10 cellular contexts compared by ENCODE assay signal in genomic region chr4:8157496-8157895, GRCh38. TPM values are rescaled to one million over a fixed set of nuclear protein-coding genes. Genes with fewer than 3 reads are reported as not detected.
DNase-seq lines count a peak whose midpoint lies in the region; ATAC-seq and TF ChIP-seq lines count a peak whose summit lies in the region.
"Had no signal": no experiment of that assay in that cellular context is flagged by ENCODE, and none has a peak within 500 bp of the region (broad histone marks: within the 10 kb centered on the region; RNA-seq: fewer than 3 reads in every experiment).

No MANE protein-coding gene starts in this region.

- H3K9me3 Mint-ChIP-seq in activated B cell treated with CpG ODN at 0.5 μM for 24 hours (no peaks in the 10 kb centered on the region), HFFc6 (no peaks in the 10 kb centered on the region)
- no peaks in the 10 kb centered on the region for H3K9me3 Mint-ChIP-seq in stimulated activated effector memory CD8-positive, alpha-beta T cell treated with anti-CD3 and anti-CD28 coated beads, Interleukin-12 subunit alpha, Interleukin-12 subunit beta, amount 100 ng/mL, for 72 hours

- H3K36me3 ChIP-seq in right atrium auricular region, result no peaks in the 10 kb centered on the region

- no peaks in the 10 kb centered on the region for H3K9me3 ChIP-seq in right atrium auricular region

- H3K36me3 Mint-ChIP-seq in activated B cell treated with CpG ODN at 0.5 μM for 24 hours (ENCODE audit: low read depth) (peaks cover 3% of the 10 kb centered on the region), HFFc6 (ENCODE audit: low read depth) (no peaks in the 10 kb centered on the region)
- no peaks in the 10 kb centered on the region for H3K36me3 Mint-ChIP-seq in stimulated activated effector memory CD8-positive, alpha-beta T cell treated with anti-CD3 and anti-CD28 coated beads, Interleukin-12 subunit alpha, Interleukin-12 subunit beta, amount 100 ng/mL, for 72 hours

- H3K4me3 ChIP-seq in right atrium auricular region, result peak overlapping the region; percentile 52 to 83

- TF ChIP-seq CTCF in activated B cell treated with CpG ODN at 0.5 μM for 24 hours (IDR thresholded peaks at IDR 0.05) (no peak), right atrium auricular region (IDR thresholded peaks at IDR 0.05) (no peak), HFFc6 (IDR thresholded peaks at IDR 0.05) (no peak)

- H3K27me3 ChIP-seq in right atrium auricular region, result no peaks in the 10 kb centered on the region

- H3K4me1 Mint-ChIP-seq in activated B cell treated with CpG ODN at 0.5 μM for 24 hours, result peaks cover 38% of the 10 kb centered on the region
- H3K4me1 Mint-ChIP-seq in stimulated activated effector memory CD8-positive, alpha-beta T cell treated with anti-CD3 and anti-CD28 coated beads, Interleukin-12 subunit alpha, Interleukin-12 subunit beta, amount 100 ng/mL, for 72 hours, result peaks cover 27% of the 10 kb centered on the region
- H3K4me1 Mint-ChIP-seq in HFFc6 (ENCODE audit: low read depth), result peaks cover 10% of the 10 kb centered on the region

- POLR2A ChIA-PET in activated B cell treated with CpG ODN at 0.5 μM for 24 hours (lab: Charles Lee), result interaction anchor here (2.3 kb wide), 1 partner anchor 42 kb away, joined by 21 read pairs; the partner anchor contains the start of gene SH3TC1

- ATAC-seq in activated B cell treated with CpG ODN at 0.5 μM for 24 hours (ENCODE audit: low read depth) (no peak), GM19455 (IDR thresholded peaks at IDR 0.05; ENCODE audit: unreplicated experiment) (no peak)
- no peak for ATAC-seq in stimulated activated effector memory CD8-positive, alpha-beta T cell treated with anti-CD3 and anti-CD28 coated beads, Interleukin-12 subunit alpha, Interleukin-12 subunit beta, amount 100 ng/mL, for 72 hours
- ATAC-seq: foreskin keratinocyte had no signal

- intact Hi-C loops in activated B cell treated with CpG ODN at 0.5 μM for 24 hours (cut with micrococcal nuclease), result no loop called here

- peaks cover 8% of the 10 kb centered on the region for H3K27me3 Mint-ChIP-seq in activated B cell treated with CpG ODN at 0.5 μM for 24 hours
- H3K27me3 Mint-ChIP-seq in HFFc6 (ENCODE audit: insufficient read depth), result peaks cover 18% of the 10 kb centered on the region

- H3K4me3 Mint-ChIP-seq in activated B cell treated with CpG ODN at 0.5 μM for 24 hours (peak overlapping the region; percentile 62), HFFc6 (no peak overlapping the region)
- H3K4me3 Mint-ChIP-seq in stimulated activated effector memory CD8-positive, alpha-beta T cell treated with anti-CD3 and anti-CD28 coated beads, Interleukin-12 subunit alpha, Interleukin-12 subunit beta, amount 100 ng/mL, for 72 hours, result peak overlapping the region; percentile 99

- CTCF ChIA-PET in activated B cell treated with CpG ODN at 0.5 μM for 24 hours (lab: Charles Lee), result no interaction called here

- H3K4me1 ChIP-seq in right atrium auricular region, result peaks cover 0 to 38% of the 10 kb centered on the region in 2 donors
- H3K4me1 ChIP-seq: foreskin keratinocyte had no signal

- H3K27ac Mint-ChIP-seq in activated B cell treated with CpG ODN at 0.5 μM for 24 hours (no peak overlapping the region), HFFc6 (no peak overlapping the region)
- no peak overlapping the region for H3K27ac Mint-ChIP-seq in stimulated activated effector memory CD8-positive, alpha-beta T cell treated with anti-CD3 and anti-CD28 coated beads, Interleukin-12 subunit alpha, Interleukin-12 subunit beta, amount 100 ng/mL, for 72 hours

- DNase-seq in NCI-H82 (lab: John Stamatoyannopoulos, UW) (peak; percentile 14), NCI-H82 treated with DMSO at 0.1 percent for 48 hours (lab: John Stamatoyannopoulos, UW; ENCODE audit: unreplicated experiment) (no peak), activated B cell treated with CpG ODN at 0.5 μM for 24 hours (no peak), right atrium auricular region (ENCODE audit: low spot score) (no peak), midbrain (lab: John Stamatoyannopoulos, UW) (no peak), HFFc6 (no peak)
- no peak for DNase-seq in stimulated activated effector memory CD8-positive, alpha-beta T cell treated with anti-CD3 and anti-CD28 coated beads, Interleukin-12 subunit alpha, Interleukin-12 subunit beta, amount 100 ng/mL, for 72 hours (ENCODE audit: low spot score in 2 of 2)
- DNase-seq: foreskin keratinocyte, NCI-H524 treated with DMSO at 0.1 percent for 48 hours had no signal

- H3K27ac ChIP-seq in right atrium auricular region, result peak overlapping the region in 1 of 2 donors; percentile 73
- H3K27ac ChIP-seq: foreskin keratinocyte had no signal

RNA-seq across cellular contexts. Expression of gene ABLIM2, which starts 1.1 kb away (rescaled TPM):
- total RNA-seq in activated B cell treated with CpG ODN at 0.5 μM for 24 hours (5.2 and 7.0 TPM in 2 replicates), right atrium auricular region (10 to 100 TPM in 1 of 2 donors, 1 to 10 TPM in 1; 5.7 to 11.2 TPM)
- total RNA-seq in HFFc6 (2021; fragmentation: NEBNext Ultra II Directional; extraction: Animal tissue kit (Norgen Biotek cat#: 25700)), result under 1 TPM in 1 of 6 experiments, not detected in 5; 0.14 TPM

RNA-seq across cellular contexts. Expression of gene SH3TC1, which starts 41.6 kb away (rescaled TPM):
- total RNA-seq in activated B cell treated with CpG ODN at 0.5 μM for 24 hours, result 104 and 135 TPM in 2 replicates
- 10 to 100 TPM in 1 of 2 donors, 1 to 10 TPM in 1; 8.9 to 13.9 TPM for total RNA-seq in right atrium auricular region
- 1 to 10 TPM in 2 of 6 experiments, under 1 TPM in 4; 0.34 to 1.4 (median 0.86) TPM for total RNA-seq in HFFc6 (2021; fragmentation: NEBNext Ultra II Directional; extraction: Animal tissue kit (Norgen Biotek cat#: 25700))
